8 cellular contexts compared by ENCODE assay signal in genomic region chr4:121307441-121308327, GRCh38.
DNase-seq lines count a peak whose midpoint lies in the region; ATAC-seq, FAIRE-seq and TF ChIP-seq lines count a peak whose summit lies in the region.

No MANE protein-coding gene starts in this region.

- no peaks in the 10 kb centered on the region for H3K4me1 ChIP-seq in left ventricle myocardium inferior
- H3K4me1 ChIP-seq in right atrium auricular region, result no peaks in the 10 kb centered on the region
- H3K4me1 ChIP-seq in psoas muscle, result no peaks in the 10 kb centered on the region

- H3K36me3 ChIP-seq in left ventricle myocardium inferior, result no peaks in the 10 kb centered on the region
- H3K36me3 ChIP-seq in right atrium auricular region, result no peaks in the 10 kb centered on the region
- no peaks in the 10 kb centered on the region for H3K36me3 ChIP-seq in psoas muscle (ENCODE audit: insufficient read depth in 1 of 2, low read depth in 1 of 2)

- no peaks in the 10 kb centered on the region for H3K9me3 ChIP-seq in left ventricle myocardium inferior (replicated peaks)
- no peaks in the 10 kb centered on the region for H3K9me3 ChIP-seq in right atrium auricular region
- H3K9me3 ChIP-seq in psoas muscle, result no peaks in the 10 kb centered on the region

- DNase-seq in left ventricle myocardium inferior (no peak), right atrium auricular region (ENCODE audit: low spot score) (no peak), HCEC 1CT (peak; percentile 13), LHCN-M2 (ENCODE audit: low read depth) (peak; percentile 34), epithelial cell of esophagus (ENCODE audit: low read depth) (peak; percentile 94), psoas muscle (no peak), RCC 7860 (ENCODE audit: low spot score) (no peak)

- WGBS in psoas muscle, 3 donors, result 29 to 33% (median 32%) methylated on average over 5 of the region's 5 CpGs

- H3K27me3 ChIP-seq in left ventricle myocardium inferior (ENCODE audit: low read depth) (no peaks in the 10 kb centered on the region), right atrium auricular region (no peaks in the 10 kb centered on the region), psoas muscle (ENCODE audit: insufficient read depth in 3 of 3, low read length in 2 of 3) (no peaks in the 10 kb centered on the region)

- H3K4me3 ChIP-seq in left ventricle myocardium inferior (no peak overlapping the region), right atrium auricular region (no peak overlapping the region), epithelial cell of esophagus (ENCODE audit: low read length) (no peak overlapping the region), psoas muscle (no peak overlapping the region)

- peak; percentile 48 for TF ChIP-seq CTCF in left ventricle myocardium inferior (IDR thresholded peaks at IDR 0.05; ENCODE audit: borderline replicate concordance)
- TF ChIP-seq CTCF in right atrium auricular region (IDR thresholded peaks at IDR 0.05), result peak in 1 of 2 donors; percentile 38
- TF ChIP-seq CTCF in epithelial cell of esophagus (IDR thresholded peaks at IDR 0.05; ENCODE audit: insufficient read depth, low read depth, low read length, missing control alignments), result peak; percentile 85
- TF ChIP-seq CTCF in psoas muscle (IDR thresholded peaks at IDR 0.05), result peak; percentile 15

- FAIRE-seq in TTC549 (lab: Jason Lieb, UNC) (peak; percentile 15), RCC 7860 (lab: Jason Lieb, UNC) (no peak)

- intact Hi-C loops in left ventricle myocardium inferior (cut with micrococcal nuclease), result no loop called here
- intact Hi-C loops in psoas muscle (cut with DNase I), result no loop called here

- H3K27ac ChIP-seq in left ventricle myocardium inferior (replicated peaks) (no peak overlapping the region), right atrium auricular region (no peak overlapping the region), psoas muscle (no peak overlapping the region)

- ATAC-seq in psoas muscle, result no peak

Comparison
In these comparisons a context has a peak if more than half of its experiments do, and no peak if none do; other contexts are left out.
1. DNase-seq: peak in HCEC 1CT (single experiment), LHCN-M2 (single experiment) and epithelial cell of esophagus (single experiment); none in left ventricle myocardium inferior (single experiment), right atrium auricular region (single experiment), psoas muscle (0 of 2) and RCC 7860 (single experiment).